Comparison of ENCODE assay signal across 17 cellular contexts in the genomic region with DNA sequence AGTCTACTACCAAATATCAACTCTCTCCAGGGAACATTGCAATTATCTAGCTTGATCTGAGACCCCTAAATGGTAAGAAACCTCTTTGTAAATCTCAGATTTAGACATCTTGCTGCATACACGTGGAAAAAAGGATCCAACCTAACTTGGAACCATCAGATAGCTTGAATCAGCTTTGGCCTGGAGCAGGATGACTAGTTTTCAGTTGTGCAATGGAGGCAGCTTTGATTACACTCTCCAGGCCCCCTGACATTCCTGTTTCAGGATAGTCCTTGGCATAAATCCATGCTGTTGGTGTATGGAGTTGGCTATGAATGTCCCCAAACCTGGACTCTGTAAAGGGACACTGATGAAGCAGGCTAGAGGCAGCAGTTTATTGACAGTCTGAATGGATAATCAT.
"Had no signal": no experiment of that assay in that cellular context is flagged by ENCODE, and none has a peak within 500 bp of the region (broad histone marks: within the 10 kb centered on the region; RNA-seq: fewer than 3 reads in every experiment).

No MANE protein-coding gene starts in this region.

- H3K36me3 ChIP-seq: ascending aorta, cardiac muscle cell had no signal

- H3K27me3 ChIP-seq: ascending aorta, body of pancreas, cardiac muscle cell had no signal

- H3K4me1 ChIP-seq: ascending aorta, body of pancreas had no signal

- DNase-seq: activated CD4-positive, alpha-beta T cell treated with anti-CD3 and anti-CD28 coated beads for 4 hours; activated CD8-positive, alpha-beta memory T cell treated with anti-CD3 and anti-CD28 coated beads, Interleukin-2, amount 50 U/mL, for 48 hours; activated CD8-positive, alpha-beta T cell treated with anti-CD3 and anti-CD28 coated beads for 36 hours; activated naive CD4-positive, alpha-beta T cell treated with anti-CD3 and anti-CD28 coated beads, Interleukin-2, amount 50 U/mL, for 16 hours; activated naive CD8-positive, alpha-beta T cell treated with anti-CD3 and anti-CD28 coated beads, Interleukin-2, amount 10 ng/mL, durations not matched to agents 7 days and 5 days; activated T-cell treated with anti-CD3 and anti-CD28 coated beads, Interleukin-2, amount 50 U/mL, for 1 hour; body of pancreas; NCI-H1105 treated with DMSO at 0.1 percent for 48 hours; NCI-H1436 treated with DMSO at 0.1 percent for 48 hours; NCI-H187; NCI-H2081; NCI-H510A treated with DMSO at 0.1 percent for 48 hours; PC-3; T-cell had no signal

- H3K4me3 ChIP-seq: ascending aorta, body of pancreas, cardiac muscle cell, SK-N-MC had no signal

- H3K27ac ChIP-seq: ascending aorta, body of pancreas, cardiac muscle cell, SK-N-MC had no signal

- H3K9me3 ChIP-seq: ascending aorta, body of pancreas had no signal
